18 cellular contexts compared by ENCODE assay signal in genomic region chr4:28886934-28887333, GRCh38.
DNase-seq lines count a peak whose midpoint lies in the region; ATAC-seq and TF ChIP-seq lines count a peak whose summit lies in the region.
"Had no signal": no experiment of that assay in that cellular context is flagged by ENCODE, and none has a peak within 500 bp of the region (broad histone marks: within the 10 kb centered on the region; RNA-seq: fewer than 3 reads in every experiment).

No MANE protein-coding gene starts in this region.

- H3K4me3 ChIP-seq in SK-N-SH (ENCODE audit: low read depth in 2 of 2, low read length in 1 of 2) (no peak overlapping the region), OCI-LY3 (ENCODE audit: low read length) (no peak overlapping the region), cardiac fibroblast (replicated peaks in 1 of 2; ENCODE audit: low read depth in 2 of 2, low read length in 2 of 2) (no peak overlapping the region), smooth muscle cell (no peak overlapping the region), WERI-Rb-1 (ENCODE audit: low read depth, low read length) (no peak overlapping the region)

- H3K36me3 ChIP-seq in SK-N-SH (replicated peaks in 1 of 2; ENCODE audit: control insufficient read depth in 1 of 2, insufficient read depth in 2 of 2, low read length in 1 of 2) (no peaks in the 10 kb centered on the region), OCI-LY3 (replicated peaks; ENCODE audit: low read depth, low read length) (no peaks in the 10 kb centered on the region), smooth muscle cell (ENCODE audit: low read depth) (no peaks in the 10 kb centered on the region), WERI-Rb-1 (no peaks in the 10 kb centered on the region)

- CTCF ChIA-PET in SK-N-SH (lab: Yijun Ruan, JAX) = no interaction called here

- H3K9ac ChIP-seq in SK-N-SH (no peak overlapping the region; the same call in 1 of the 2 replicates), OCI-LY3 (ENCODE audit: low read length) (no peak overlapping the region), smooth muscle cell (ENCODE audit: low read depth) (no peak overlapping the region)
- H3K9ac ChIP-seq: KMS-11 had no signal

- WGBS in SK-N-SH (ENCODE audit: low lambda C conversion rate) = 4% methylated on average over 4 of the region's 4 CpGs
- 26% methylated on average over 4 of the region's 4 CpGs for WGBS in smooth muscle cell (ENCODE audit: low lambda C conversion rate)

- H4K20me1 ChIP-seq in SK-N-SH (ENCODE audit: insufficient read depth) (no peaks in the 10 kb centered on the region), OCI-LY3 (ENCODE audit: insufficient read depth, low read length) (no peaks in the 10 kb centered on the region), smooth muscle cell (ENCODE audit: low read depth) (no peaks in the 10 kb centered on the region)

- H3K9me3 ChIP-seq in SK-N-SH = no peaks in the 10 kb centered on the region
- no peaks in the 10 kb centered on the region for H3K9me3 ChIP-seq in OCI-LY3 (ENCODE audit: insufficient read depth, low read length)
- no peaks in the 10 kb centered on the region for H3K9me3 ChIP-seq in smooth muscle cell (replicated peaks; ENCODE audit: low read depth)
- H3K9me3 ChIP-seq in WERI-Rb-1 (ENCODE audit: severe bottlenecking) = no peaks in the 10 kb centered on the region

- no peak for TF ChIP-seq RAD21 in SK-N-SH (IDR thresholded peaks at IDR 0.05; ENCODE audit: low read length)

- peak overlapping the region; percentile 14; the same call in 1 of the 2 replicates for H3K4me2 ChIP-seq in SK-N-SH
- no peak overlapping the region for H3K4me2 ChIP-seq in OCI-LY3 (ENCODE audit: low read length)
- peak overlapping the region; percentile 5 for H3K4me2 ChIP-seq in smooth muscle cell
- H3K4me2 ChIP-seq: KMS-11 had no signal

- no peak for DNase-seq in SK-N-SH
- peak; percentile 5 to 60 for DNase-seq in cardiac fibroblast (ENCODE audit: low read depth in 2 of 2)
- no peak for DNase-seq in smooth muscle cell (lab: John Stamatoyannopoulos, UW; ENCODE audit: unreplicated experiment)
- no peak for DNase-seq in WERI-Rb-1
- no peak for DNase-seq in NCI-H69 (lab: John Stamatoyannopoulos, UW)
- DNase-seq in DMS153 treated with DMSO at 0.1 percent for 48 hours (lab: John Stamatoyannopoulos, UW; ENCODE audit: unreplicated experiment) = no peak
- DNase-seq: GF-D8, GOT3, NCI-H1417, NCI-H2029, NCI-H2171 treated with DMSO at 0.1 percent for 48 hours, NCI-H510A, SIG-M5 had no signal

- TF ChIP-seq CTCF in SK-N-SH (IDR thresholded peaks at IDR 0.05) = no peak
- TF ChIP-seq CTCF in OCI-LY3 (IDR thresholded peaks at IDR 0.05; ENCODE audit: low read depth, low read length) = no peak
- no peak for TF ChIP-seq CTCF in cardiac fibroblast (IDR thresholded peaks at IDR 0.05; ENCODE audit: low read depth, low read length)
- TF ChIP-seq CTCF in smooth muscle cell (IDR thresholded peaks at IDR 0.05; ENCODE audit: borderline replicate concordance, insufficient read depth, poor library complexity, severe bottlenecking) = no peak
- TF ChIP-seq CTCF in WERI-Rb-1 (IDR thresholded peaks at IDR 0.05; ENCODE audit: low read depth, low read length) = no peak

- POLR2A ChIA-PET in SK-N-SH (lab: Yijun Ruan, JAX) = no interaction called here

- no peaks in the 10 kb centered on the region for H3F3A ChIP-seq in SK-N-SH (replicated peaks; ENCODE audit: insufficient read depth)
- peaks cover 4% of the 10 kb centered on the region for H3F3A ChIP-seq in smooth muscle cell (ENCODE audit: low read depth)

- peak overlapping the region; percentile 49 for H2AFZ ChIP-seq in SK-N-SH (ENCODE audit: low read depth)
- peak overlapping the region; percentile 33; the same call in 1 of the 2 replicates for H2AFZ ChIP-seq in OCI-LY3 (ENCODE audit: low read depth, low read length)
- H2AFZ ChIP-seq in smooth muscle cell (ENCODE audit: low read depth) = peak overlapping the region; percentile 76

- ATAC-seq in SK-N-SH treated with all-trans-retinoic acid at 6 μM for 48 hours = no peak

- H3K4me1 ChIP-seq in SK-N-SH (ENCODE audit: control insufficient read depth in 1 of 2, insufficient read depth in 2 of 2, low read depth in 1 of 2, low read length in 1 of 2) = no peaks in the 10 kb centered on the region
- H3K4me1 ChIP-seq in OCI-LY3 (ENCODE audit: low read length) = no peaks in the 10 kb centered on the region
- H3K4me1 ChIP-seq in smooth muscle cell (ENCODE audit: low read depth) = no peaks in the 10 kb centered on the region

- no peaks in the 10 kb centered on the region for H3K79me2 ChIP-seq in SK-N-SH (ENCODE audit: insufficient read depth)
- no peaks in the 10 kb centered on the region for H3K79me2 ChIP-seq in OCI-LY3 (ENCODE audit: low read length)
- no peaks in the 10 kb centered on the region for H3K79me2 ChIP-seq in smooth muscle cell (ENCODE audit: low read depth)

- H3K27ac ChIP-seq in SK-N-SH (ENCODE audit: low read depth in 2 of 2, low read length in 1 of 2) = peak overlapping the region in 1 of 2 experiments; percentile 75; a peak in 2 of 4 replicates
- no peak overlapping the region for H3K27ac ChIP-seq in OCI-LY3 (ENCODE audit: low read length)
- peak overlapping the region; percentile 71 for H3K27ac ChIP-seq in smooth muscle cell (ENCODE audit: low read depth)
- no peak overlapping the region for H3K27ac ChIP-seq in WERI-Rb-1
- H3K27ac ChIP-seq: 22Rv1, C4-2B, KMS-11 had no signal

- H3K27me3 ChIP-seq in SK-N-SH (ENCODE audit: insufficient read depth) (no peaks in the 10 kb centered on the region), OCI-LY3 (ENCODE audit: low read depth, low read length) (no peaks in the 10 kb centered on the region), smooth muscle cell (ENCODE audit: low read depth) (no peaks in the 10 kb centered on the region), WERI-Rb-1 (ENCODE audit: insufficient read depth, low read depth, severe bottlenecking) (no peaks in the 10 kb centered on the region)

- H3K9me2 ChIP-seq in SK-N-SH = no peaks in the 10 kb centered on the region

- TF ChIP-seq EP300 in SK-N-SH (IDR thresholded peaks at IDR 0.05; ENCODE audit: borderline replicate concordance in 1 of 2, low read depth in 1 of 2, low read length in 1 of 2) = no peak

TF ChIP-seq in SK-N-SH, 30 proteins besides CTCF, POLR2A, EP300 and RAD21 (continues in another document):
- TF ChIP-seq GATA2 (CRISPR knock-in tag; IDR thresholded peaks at IDR 0.05) (no peak), TCF12 (IDR thresholded peaks at IDR 0.05) (no peak), TAF1 (IDR thresholded peaks at IDR 0.05; ENCODE audit: borderline replicate concordance, low read depth, low read length) (no peak), ZBTB33 (IDR thresholded peaks at IDR 0.05; ENCODE audit: borderline replicate concordance, low read depth) (no peak), IRF3 (IDR thresholded peaks at IDR 0.05; ENCODE audit: low read depth, low read length) (no peak)

TF ChIP-seq in SK-N-SH treated with all-trans-retinoic acid at 6 μM for 48 hours, 23 proteins besides CTCF, POLR2A, EP300 and RAD21:
- TF ChIP-seq ZNF8 (CRISPR knock-in tag; IDR thresholded peaks at IDR 0.05) (no peak), CSDC2 (CRISPR knock-in tag; IDR thresholded peaks at IDR 0.05) (no peak), ZFP3 (CRISPR knock-in tag; IDR thresholded peaks at IDR 0.05) (no peak), BACH2 (CRISPR knock-in tag; IDR thresholded peaks at IDR 0.05; ENCODE audit: borderline replicate concordance) (no peak), PATZ1 (CRISPR knock-in tag; IDR thresholded peaks at IDR 0.05; ENCODE audit: borderline replicate concordance) (no peak)

Comparison
In these comparisons a context has a peak if more than half of its experiments do, and no peak if none do; other contexts are left out.
1. DNase-seq: peak in cardiac fibroblast (2 of 2); none in SK-N-SH (single experiment), smooth muscle cell (single experiment), WERI-Rb-1 (single experiment), NCI-H69 (single experiment) and DMS153 treated with DMSO at 0.1 percent for 48 hours (single experiment).
2. Peak in every context shown above with its lines, with median percentiles within 50 percentile points of each other: H2AFZ ChIP-seq.